In the genomic region with DNA sequence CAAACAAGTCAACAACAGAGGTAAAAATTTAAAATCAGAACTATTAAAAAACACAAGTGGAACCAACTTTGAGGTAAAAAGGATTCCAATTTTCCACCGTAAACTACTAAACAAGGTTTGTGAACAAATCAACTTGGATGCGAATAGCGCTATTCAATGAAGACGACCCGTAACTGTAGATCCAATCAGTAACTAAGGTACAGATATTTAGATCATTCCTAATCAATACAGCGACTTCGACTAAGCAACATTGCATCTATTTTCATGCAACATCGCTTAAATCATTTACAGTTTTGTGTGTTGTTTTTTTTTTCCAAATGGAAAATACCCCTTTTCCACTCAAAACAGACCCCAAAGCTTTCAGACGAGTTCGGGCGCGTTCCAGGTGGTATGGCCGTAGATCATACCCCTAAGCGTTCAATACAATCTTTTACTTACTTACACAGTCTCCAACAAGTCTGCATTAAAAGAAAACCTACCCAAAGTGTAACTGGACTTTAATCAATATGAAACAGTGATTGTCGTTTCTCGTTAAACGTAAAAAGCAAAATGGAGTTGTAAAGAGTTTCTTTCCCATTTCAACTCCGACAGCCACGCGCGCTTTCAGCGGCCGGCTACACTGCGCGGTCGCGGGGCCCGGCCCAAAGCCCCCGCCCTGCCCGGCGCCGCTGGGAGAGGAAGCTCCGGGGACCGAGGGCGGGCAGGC, we compare ENCODE assay signal across 8 cellular contexts. TPM values are rescaled to one million over a fixed set of nuclear protein-coding genes. Genes with fewer than 3 reads are reported as not detected.
A peak's percentile ranks its signal among the peaks of the same experiment; 100 is the strongest.
DNase-seq lines count a peak whose midpoint lies in the region; ATAC-seq and TF ChIP-seq lines count a peak whose summit lies in the region.

No MANE protein-coding gene starts in this region.

- H3K36me3 ChIP-seq in MG63 = peaks cover 16% of the 10 kb centered on the region

- H3K27ac Mint-ChIP-seq in CD4-positive, alpha-beta T cell = peak overlapping the region; percentile 97
- H3K27ac Mint-ChIP-seq in effector memory CD8-positive, alpha-beta T cell = peak overlapping the region; percentile 70 to 88
- peak overlapping the region; percentile 65 to 98 (median 95) for H3K27ac Mint-ChIP-seq in nephron

- CTCF ChIA-PET in CD4-positive, alpha-beta T cell (lab: Charles Lee) = interaction anchor here (0.7 to 1.6 kb wide), 2 partner anchors 71 to 478 kb away, joined by 3 to 10 read pairs; a partner anchor contains a TSS

- peak overlapping the region; percentile 96 for H3K4me3 Mint-ChIP-seq in CD4-positive, alpha-beta T cell
- peak overlapping the region; percentile 91 to 92 for H3K4me3 Mint-ChIP-seq in effector memory CD8-positive, alpha-beta T cell
- H3K4me3 Mint-ChIP-seq in nephron = peak overlapping the region; percentile 92 to 99 (median 97)

- H3K36me3 Mint-ChIP-seq in CD4-positive, alpha-beta T cell (ENCODE audit: low read depth) = peaks cover 36% of the 10 kb centered on the region
- peaks cover 43% of the 10 kb centered on the region for H3K36me3 Mint-ChIP-seq in effector memory CD8-positive, alpha-beta T cell (ENCODE audit: insufficient read depth)
- peaks cover 5% of the 10 kb centered on the region for H3K36me3 Mint-ChIP-seq in nephron (ENCODE audit: low read depth)

- intact Hi-C loops in CD4-positive, alpha-beta T cell (cut with DNase I, micrococcal nuclease) = loop anchor here (1.0 to 5.0 kb wide), 6 partner anchors 34 to 886 kb away; a partner anchor contains a TSS

- peak overlapping the region; percentile 86 for H3K27ac ChIP-seq in CD4-positive, alpha-beta T cell (ENCODE audit: low read depth, low read length)

- H3K4me1 Mint-ChIP-seq in CD4-positive, alpha-beta T cell (ENCODE audit: low read depth) = peaks cover 70% of the 10 kb centered on the region
- peaks cover 56 to 66% of the 10 kb centered on the region in 2 donors for H3K4me1 Mint-ChIP-seq in effector memory CD8-positive, alpha-beta T cell (ENCODE audit: low read depth in 2 of 2)
- peaks cover 50% of the 10 kb centered on the region for H3K4me1 Mint-ChIP-seq in nephron

- no peaks in the 10 kb centered on the region for H3K9me3 ChIP-seq in CD4-positive, alpha-beta T cell (ENCODE audit: control insufficient read depth, low read length)
- H3K9me3 ChIP-seq in MG63 = no peaks in the 10 kb centered on the region

- POLR2A ChIA-PET in CD4-positive, alpha-beta T cell (lab: Charles Lee) = interaction anchor here (0.8 to 3.2 kb wide), 13 partner anchors 10 to 694 kb away, joined by 3 to 82 read pairs (median 5); a partner anchor contains a TSS

- no peak for ATAC-seq in CD4-positive, alpha-beta T cell (ENCODE audit: poor library complexity)
- no peak for ATAC-seq in effector memory CD8-positive, alpha-beta T cell (replicated peaks)
- ATAC-seq in GM18517 (IDR thresholded peaks at IDR 0.05; ENCODE audit: unreplicated experiment) (no peak), HG02973 (IDR thresholded peaks at IDR 0.05; ENCODE audit: unreplicated experiment) (no peak)

- H3K27me3 ChIP-seq in CD4-positive, alpha-beta T cell (ENCODE audit: control insufficient read depth, insufficient read depth, low read length) = no peaks in the 10 kb centered on the region
- H3K27me3 ChIP-seq in MG63 = no peaks in the 10 kb centered on the region

- H3K4me3 ChIP-seq in MG63 = peak overlapping the region; percentile 73

- no peak for TF ChIP-seq CTCF in CD4-positive, alpha-beta T cell (IDR thresholded peaks at IDR 0.05)
- TF ChIP-seq CTCF in nephron (IDR thresholded peaks at IDR 0.05; ENCODE audit: unreplicated experiment in 3 of 3) = no peak

- H3K27me3 Mint-ChIP-seq in CD4-positive, alpha-beta T cell = no peaks in the 10 kb centered on the region
- no peaks in the 10 kb centered on the region for H3K27me3 Mint-ChIP-seq in effector memory CD8-positive, alpha-beta T cell
- no peaks in the 10 kb centered on the region for H3K27me3 Mint-ChIP-seq in nephron (ENCODE audit: low read depth)

- DNase-seq in CD4-positive, alpha-beta T cell = no peak
- DNase-seq in MG63 (no peak), NCI-H2196 (lab: John Stamatoyannopoulos, UW; ENCODE audit: unreplicated experiment) (no peak), GOT3 (lab: John Stamatoyannopoulos, UW) (no peak)
- no peak for DNase-seq in effector memory CD8-positive, alpha-beta T cell

- H3K9me3 Mint-ChIP-seq in CD4-positive, alpha-beta T cell = no peaks in the 10 kb centered on the region
- H3K9me3 Mint-ChIP-seq in effector memory CD8-positive, alpha-beta T cell = no peaks in the 10 kb centered on the region
- no peaks in the 10 kb centered on the region for H3K9me3 Mint-ChIP-seq in nephron

RNA-seq across cellular contexts. Expression of a gene that starts 0.8 kb away (rescaled TPM):
- total RNA-seq in CD4-positive, alpha-beta T cell = 100 to 1,000 TPM; 256 to 271 TPM
- total RNA-seq in MG63 (2014; rRNA removed; shearing (Covaris generic); ENCODE audit: low replicate concordance) = 495 and 617 TPM in 2 replicates

RNA-seq across cellular contexts. Expression of a gene that starts 1.2 kb away (rescaled TPM):
- 10 to 100 TPM; 21.4 to 22.0 TPM for total RNA-seq in CD4-positive, alpha-beta T cell
- total RNA-seq in MG63 (2014; rRNA removed; shearing (Covaris generic); ENCODE audit: low replicate concordance) = 22.3 and 22.6 TPM in 2 replicates

RNA-seq across cellular contexts. Expression of a gene that starts 11.3 kb away (rescaled TPM):
- total RNA-seq in CD4-positive, alpha-beta T cell = 10 to 100 TPM; 10.5 to 12.7 TPM
- total RNA-seq in MG63 (2014; rRNA removed; shearing (Covaris generic); ENCODE audit: low replicate concordance) = 1.2 TPM in 1 of 2 replicates, not detected in the other

RNA-seq across cellular contexts. Expression of a gene that starts 18.1 kb away (rescaled TPM):
- 10 to 100 TPM; 25.0 to 25.1 TPM for total RNA-seq in CD4-positive, alpha-beta T cell
- 13.9 and 19.9 TPM in 2 replicates for total RNA-seq in MG63 (2014; rRNA removed; shearing (Covaris generic); ENCODE audit: low replicate concordance)

RNA-seq across cellular contexts. Expression of a gene that starts 52.8 kb away (rescaled TPM):
- 10 to 100 TPM; 20.8 to 22.9 TPM for total RNA-seq in CD4-positive, alpha-beta T cell
- 74.0 and 247 TPM in 2 replicates for total RNA-seq in MG63 (2014; rRNA removed; shearing (Covaris generic); ENCODE audit: low replicate concordance)
